ENCODE assay signal across 34 cellular contexts in genomic region chr14:93669632-93670031, GRCh38.
"Had no signal": no experiment of that assay in that cellular context is flagged by ENCODE, and none has a peak within 500 bp of the region (broad histone marks: within the 10 kb centered on the region; RNA-seq: fewer than 3 reads in every experiment).

No MANE protein-coding gene starts in this region.

- H3K4me3 ChIP-seq: MG63 had no signal

- H3K9ac ChIP-seq: KMS-11 had no signal

- H3K36me3 ChIP-seq: MG63 had no signal

- H3K27ac ChIP-seq: KMS-11 had no signal

- H3K27me3 ChIP-seq: MG63 had no signal

- H3K4me2 ChIP-seq: KMS-11 had no signal

- DNase-seq: Karpas-422, Kasumi-1, KG1, MG63, MM.1S, MV-4-11, NCI-H1048, NCI-H1092, NCI-H1092 treated with DMSO at 0.1 percent for 48 hours, NCI-H1105, NCI-H1105 treated with DMSO at 0.1 percent for 48 hours, NCI-H1417, NCI-H1417 treated with DMSO at 0.1 percent for 48 hours, NCI-H1436, NCI-H1436 treated with DMSO at 0.1 percent for 48 hours, NCI-H146, NCI-H1694, NCI-H187, NCI-H187 treated with DMSO at 0.1 percent for 48 hours, NCI-H1930, NCI-H2029, NCI-H2029 treated with DMSO at 0.1 percent for 48 hours, NCI-H2081, NCI-H2081 treated with DMSO at 0.1 percent for 48 hours, NCI-H2107, NCI-H2171, NCI-H2171 treated with DMSO at 0.1 percent for 48 hours, NCI-H2227 treated with DMSO at 0.1 percent for 48 hours, NCI-H226, NCI-H345, NCI-H446, NCI-H446 treated with DMSO at 0.1 percent for 48 hours, NCI-H510A had no signal
